Comparison of ENCODE assay signal across 8 cellular contexts in genomic region chr3:39051649-39052557, GRCh38. TPM values are rescaled to one million over a fixed set of nuclear protein-coding genes. Genes with fewer than 3 reads are reported as not detected.
DNase-seq lines count a peak whose midpoint lies in the region; ATAC-seq and TF ChIP-seq lines count a peak whose summit lies in the region.

Gene SCN11A (minus strand): TSS chr3:39051944. CDS start chr3:38950362, 101,582 bp downstream.
Gene WDR48 (plus strand): TSS chr3:39052016. CDS start chr3:39052026, 10 bp downstream.

- H3K4me1 Mint-ChIP-seq in T-helper 1 cell treated with Interleukin-12 subunit alpha and Interleukin-12 subunit beta and Interleukin-4 antibody, amounts not matched to agents 30 μg/mL and 1 μg/mL, for 36 hours (ENCODE audit: low read depth), result peaks cover 12% of the 10 kb centered on the region

- intact Hi-C loops in prostate gland (cut with DNase I), result no loop called here

- peak; percentile 81 for TF ChIP-seq POLR2A in prostate gland (IDR thresholded peaks at IDR 0.05)

- no peaks in the 10 kb centered on the region for H3K9me3 Mint-ChIP-seq in T-helper 1 cell treated with Interleukin-12 subunit alpha and Interleukin-12 subunit beta and Interleukin-4 antibody, amounts not matched to agents 30 μg/mL and 1 μg/mL, for 36 hours

- H3K27ac ChIP-seq in angular gyrus (ENCODE audit: low read depth, low read length), result peak within 1 kb of the TSS; percentile 96
- peak within 1 kb of the TSS; percentile 89 to 91 for H3K27ac ChIP-seq in right atrium auricular region
- peak within 1 kb of the TSS; percentile 89 for H3K27ac ChIP-seq in prostate gland
- peak within 1 kb of the TSS; percentile 80 for H3K27ac ChIP-seq in urinary bladder (ENCODE audit: low read depth)

- H3K27me3 ChIP-seq in right atrium auricular region (no peaks in the 10 kb centered on the region), prostate gland (replicated peaks; ENCODE audit: insufficient read depth) (no peaks in the 10 kb centered on the region)

- peak within 1 kb of the TSS; percentile 95 for H3K27ac Mint-ChIP-seq in T-helper 1 cell treated with Interleukin-12 subunit alpha and Interleukin-12 subunit beta and Interleukin-4 antibody, amounts not matched to agents 30 μg/mL and 1 μg/mL, for 36 hours

- H3K4me3 Mint-ChIP-seq in T-helper 1 cell treated with Interleukin-12 subunit alpha and Interleukin-12 subunit beta and Interleukin-4 antibody, amounts not matched to agents 30 μg/mL and 1 μg/mL, for 36 hours, result peak within 1 kb of the TSS; percentile 86

- ATAC-seq in GM18498 (IDR thresholded peaks at IDR 0.05; ENCODE audit: unreplicated experiment) (peak; percentile 98), HG02885 (IDR thresholded peaks at IDR 0.05; ENCODE audit: poor library complexity, unreplicated experiment) (peak; percentile 99)

- H3K4me3 ChIP-seq in right atrium auricular region (peak within 1 kb of the TSS; percentile 97 to 99), prostate gland (peak within 1 kb of the TSS; percentile 95 to 98), urinary bladder (ENCODE audit: low read depth, low read length) (peak within 1 kb of the TSS; percentile 92)

- H3K4me1 ChIP-seq in right atrium auricular region (peaks cover 0 to 23% of the 10 kb centered on the region in 2 donors), prostate gland (replicated peaks) (no peaks in the 10 kb centered on the region), urinary bladder (ENCODE audit: insufficient read depth) (no peaks in the 10 kb centered on the region)

- TF ChIP-seq CTCF in right atrium auricular region (IDR thresholded peaks at IDR 0.05) (no peak), prostate gland (IDR thresholded peaks at IDR 0.05) (peak in 1 of 4 experiments; percentile 3)

- DNase-seq in NCI-H1694 (lab: John Stamatoyannopoulos, UW), result peak; percentile 40
- peak; percentile 96 for DNase-seq in right atrium auricular region (ENCODE audit: low spot score)
- peak; percentile 95 for DNase-seq in prostate gland (ENCODE audit: low spot score)

- no peaks in the 10 kb centered on the region for H3K36me3 ChIP-seq in right atrium auricular region
- H3K36me3 ChIP-seq in prostate gland, result no peaks in the 10 kb centered on the region
- no peaks in the 10 kb centered on the region for H3K36me3 ChIP-seq in urinary bladder (ENCODE audit: insufficient read depth)

- peaks cover 5% of the 10 kb centered on the region for H3K27me3 Mint-ChIP-seq in T-helper 1 cell treated with Interleukin-12 subunit alpha and Interleukin-12 subunit beta and Interleukin-4 antibody, amounts not matched to agents 30 μg/mL and 1 μg/mL, for 36 hours (ENCODE audit: low read depth)

- peaks cover 4% of the 10 kb centered on the region for H3K36me3 Mint-ChIP-seq in T-helper 1 cell treated with Interleukin-12 subunit alpha and Interleukin-12 subunit beta and Interleukin-4 antibody, amounts not matched to agents 30 μg/mL and 1 μg/mL, for 36 hours (ENCODE audit: low read depth)

- WGBS in prostate gland, result under 1% methylated on average over 68 of the region's 68 CpGs
- WGBS in urinary bladder, result under 1% methylated on average over 68 of the region's 68 CpGs

- H3K9me3 ChIP-seq in right atrium auricular region (no peaks in the 10 kb centered on the region), prostate gland (no peaks in the 10 kb centered on the region)

RNA-seq across cellular contexts. Expression of gene SCN11A, which starts in this region (rescaled TPM):
- total RNA-seq in right atrium auricular region (under 1 TPM; 0.07 to 0.08 TPM), prostate gland (1 to 10 TPM in 1 of 2 donors, under 1 TPM in 1; 0.09 to 1.7 TPM), urinary bladder (11.8 TPM)
- 0.32 TPM for polyA plus RNA-seq in urinary bladder

RNA-seq across cellular contexts. Expression of gene WDR48, which starts in this region (rescaled TPM):
- 10 to 100 TPM; 11.9 to 17.1 TPM for total RNA-seq in right atrium auricular region
- 10 to 100 TPM; 22.5 to 46.7 TPM for total RNA-seq in prostate gland
- 66.9 TPM for total RNA-seq in urinary bladder
- polyA plus RNA-seq in urinary bladder, result 25.7 TPM

Comparison
In these comparisons a context has a peak if more than half of its experiments do, and no peak if none do; other contexts are left out.
1. Peak in every context shown above with its lines: DNase-seq, ATAC-seq, H3K4me3 ChIP-seq and H3K27ac ChIP-seq.
2. DNase-seq: peak in every context shown above with its lines; median percentile 96 in right atrium auricular region; 95 in prostate gland; 40 in NCI-H1694.